10 cellular contexts compared by ENCODE assay signal in genomic region chr13:113023694-113024430, GRCh38.
"Had no signal": no experiment of that assay in that cellular context is flagged by ENCODE, and none has a peak within 500 bp of the region (broad histone marks: within the 10 kb centered on the region; RNA-seq: fewer than 3 reads in every experiment).

No MANE protein-coding gene starts in this region.

- H3K27ac Mint-ChIP-seq: effector memory CD8-positive, alpha-beta T cell had no signal

- H3K36me3 ChIP-seq: pancreas, tibial artery had no signal

- H3K9me3 ChIP-seq: pancreas, tibial artery had no signal

- H3K4me3 Mint-ChIP-seq: effector memory CD8-positive, alpha-beta T cell had no signal

- H3K9me3 Mint-ChIP-seq: effector memory CD8-positive, alpha-beta T cell had no signal

- H3K4me1 ChIP-seq: pancreas, tibial artery had no signal

- H3K4me3 ChIP-seq: pancreas, tibial artery had no signal

- ATAC-seq: effector memory CD8-positive, alpha-beta T cell had no signal

- H3K27me3 ChIP-seq: pancreas had no signal

- H3K27ac ChIP-seq: pancreas, tibial artery had no signal

- DNase-seq: activated CD4-positive, alpha-beta T cell treated with anti-CD3 and anti-CD28 coated beads, Interleukin-2, amount 50 U/mL, for 4 hours; activated naive CD4-positive, alpha-beta T cell treated with anti-CD3 and anti-CD28 coated beads, Interleukin-2, amount 50 U/mL, for 16 hours; activated T-cell treated with anti-CD3 and anti-CD28 coated beads, Interleukin-2, amount 50 U/mL, for 1 hour; central memory CD4-positive, alpha-beta T cell; cortex of kidney; effector memory CD8-positive, alpha-beta T cell; erythroblast; T-helper 2 cell; tibial artery had no signal
